In genomic region chr3:42707620-42708355, GRCh38 we compare ENCODE assay signal across 17 cellular contexts. TPM values are rescaled to one million over a fixed set of nuclear protein-coding genes. Genes with fewer than 3 reads are reported as not detected.
"Had no signal": no experiment of that assay in that cellular context is flagged by ENCODE, and none has a peak within 500 bp of the region (broad histone marks: within the 10 kb centered on the region; RNA-seq: fewer than 3 reads in every experiment).

No MANE protein-coding gene starts in this region.

- FAIRE-seq: TTC549 had no signal

- H3K9me3 Mint-ChIP-seq: activated naive CD4-positive, alpha-beta T cell treated with anti-CD3 and anti-CD28 coated beads for 36 hours; natural killer cell had no signal

- ATAC-seq: foreskin keratinocyte; natural killer cell; stimulated activated naive CD8-positive, alpha-beta T cell treated with anti-CD3 and anti-CD28 coated beads, Interleukin-15, Interleukin-2, amounts not matched to agents 100 U/mL and 50 U/mL, for 24 hours; T-helper 17 cell had no signal

- H3K4me1 Mint-ChIP-seq: natural killer cell had no signal

- H3K27ac Mint-ChIP-seq: activated naive CD4-positive, alpha-beta T cell treated with anti-CD3 and anti-CD28 coated beads for 36 hours; natural killer cell; T-helper 17 cell had no signal

- H3K36me3 ChIP-seq: brain microvascular endothelial cell, esophagus squamous epithelium, uterus had no signal

- H3K36me3 Mint-ChIP-seq: natural killer cell had no signal

- H3K27ac ChIP-seq: brain microvascular endothelial cell, esophagus squamous epithelium, foreskin keratinocyte, uterus had no signal

- H3K4me3 ChIP-seq: esophagus squamous epithelium, uterus had no signal

- H3K27me3 ChIP-seq: brain microvascular endothelial cell, esophagus squamous epithelium, uterus had no signal

- H3K4me1 ChIP-seq: esophagus squamous epithelium, foreskin keratinocyte, uterus had no signal

- H3K4me3 Mint-ChIP-seq: activated naive CD4-positive, alpha-beta T cell treated with anti-CD3 and anti-CD28 coated beads for 36 hours; natural killer cell; T-helper 17 cell had no signal

- H3K9me3 ChIP-seq: esophagus squamous epithelium, uterus had no signal

- DNase-seq: activated CD4-positive, CD25-positive, alpha-beta regulatory T cell; activated naive CD4-positive, alpha-beta T cell treated with anti-CD3 and anti-CD28 coated beads for 36 hours; amniotic stem cell; brain microvascular endothelial cell; esophagus squamous epithelium; foreskin keratinocyte; natural killer cell; occipital lobe; stimulated activated CD4-positive, alpha-beta T cell treated with anti-CD3 and anti-CD28 coated beads, Interleukin-4, amount 100 ng/mL, for 1 hour; stimulated activated CD8-positive, alpha-beta memory T cell treated with anti-CD3 and anti-CD28 coated beads, Interleukin-4, amount 100 ng/mL, for 48 hours; stimulated activated naive CD8-positive, alpha-beta T cell treated with anti-CD3 and anti-CD28 coated beads, Interleukin-15, Interleukin-2, amounts not matched to agents 100 U/mL and 50 U/mL, for 24 hours; T-helper 17 cell had no signal

RNA-seq across cellular contexts. Expression of gene HHATL, which starts 5.2 kb away (rescaled TPM):
- total RNA-seq: activated naive CD4-positive, alpha-beta T cell treated with anti-CD3 and anti-CD28 coated beads for 36 hours; cerebellum; esophagus squamous epithelium; foreskin keratinocyte; natural killer cell; occipital lobe; T-helper 17 cell; temporal lobe had no signal
- polyA plus RNA-seq: foreskin keratinocyte had no signal

RNA-seq across cellular contexts. Expression of gene KLHL40, which starts 22.5 kb away (rescaled TPM):
- total RNA-seq: activated naive CD4-positive, alpha-beta T cell treated with anti-CD3 and anti-CD28 coated beads for 36 hours; esophagus squamous epithelium; foreskin keratinocyte; mucosa of gallbladder; natural killer cell; occipital lobe; T-helper 17 cell; temporal lobe; uterus had no signal
- polyA plus RNA-seq: foreskin keratinocyte had no signal
